Comparison of ENCODE assay signal across 20 cellular contexts in genomic region chr4:189838821-189839497, GRCh38.
DNase-seq lines count a peak whose midpoint lies in the region; ATAC-seq, FAIRE-seq and TF ChIP-seq lines count a peak whose summit lies in the region.
"Had no signal": no experiment of that assay in that cellular context is flagged by ENCODE, and none has a peak within 500 bp of the region (broad histone marks: within the 10 kb centered on the region; RNA-seq: fewer than 3 reads in every experiment).

No MANE protein-coding gene starts in this region.

- in situ Hi-C loops in K562 (cut with MboI) = no loop called here

- no peaks in the 10 kb centered on the region for H4K20me1 ChIP-seq in K562 (replicated peaks; ENCODE audit: control insufficient read depth, insufficient read depth, low read length)
- H4K20me1 ChIP-seq: BLaER1 treated with 17β-estradiol and CSF1 and Interleukin-3, amounts not matched to agents 10 nM and 100 nM had no signal

- no peaks in the 10 kb centered on the region for H3K9me1 ChIP-seq in K562 (ENCODE audit: control insufficient read depth, insufficient read depth, low read length)

- no peak for TF ChIP-seq RAD21 in K562 (CRISPR knock-in tag; conservative IDR thresholded peaks at IDR 0.05 in 1 of 2, IDR thresholded peaks at IDR 0.05 in 1 of 2)

- H3K36me3 Mint-ChIP-seq in activated T-cell treated with anti-CD3 and anti-CD28 coated beads, Interleukin-2, amount 50 U/mL, for 4 hours (ENCODE audit: insufficient read depth) = no peaks in the 10 kb centered on the region
- H3K36me3 Mint-ChIP-seq: CD8-positive, alpha-beta T cell had no signal

- TF ChIP-seq CTCF in K562 (IDR thresholded peaks at IDR 0.05 in 2 of 3, conservative IDR thresholded peaks at IDR 0.05 in 1 of 3; ENCODE audit: insufficient read depth in 2 of 3, low read depth in 1 of 3, low read length in 3 of 3) (no peak), heart left ventricle (IDR thresholded peaks at IDR 0.05) (no peak)

- H3K4me3 ChIP-seq in K562 = no peak overlapping the region
- H3K4me3 ChIP-seq in heart left ventricle = peak overlapping the region in 3 of 12 donors; percentile 18 to 25 (median 19)
- H3K4me3 ChIP-seq in mucosa of stomach (ENCODE audit: low read length) = no peak overlapping the region
- H3K4me3 ChIP-seq: BLaER1 treated with 17β-estradiol and CSF1 and Interleukin-3, amounts not matched to agents 10 nM and 100 nM; GM23248; HAP-1 had no signal

- 0 out of 2 replicates have a peak overlapping the region, but pooled peaks have one; percentile 16 for H2AFZ ChIP-seq in K562 (ENCODE audit: low read depth, low read length)
- H2AFZ ChIP-seq: GM23248 had no signal

- H3K9ac ChIP-seq in K562 (ENCODE audit: insufficient read depth in 1 of 2, low read depth in 2 of 2, low read length in 2 of 2) (0 out of 4 replicates have a peak overlapping the region, but pooled peaks of 1 of the 2 experiments have one; percentile 20), mucosa of stomach (ENCODE audit: low read length) (peak overlapping the region; percentile 9)
- H3K9ac ChIP-seq: BLaER1 treated with 17β-estradiol and CSF1 and Interleukin-3, amounts not matched to agents 10 nM and 100 nM; GM23248 had no signal

- H3K4me2 ChIP-seq in K562 (ENCODE audit: insufficient read depth, low read length) = peak overlapping the region; percentile 67
- H3K4me2 ChIP-seq: BLaER1 treated with 17β-estradiol and CSF1 and Interleukin-3, amounts not matched to agents 10 nM and 100 nM had no signal

- H3K4me1 ChIP-seq in K562 (replicated peaks in 1 of 2; ENCODE audit: control insufficient read depth in 2 of 2, insufficient read depth in 2 of 2, low read length in 2 of 2) (no peaks in the 10 kb centered on the region; a peak in 1 of 5 replicates), heart left ventricle (peaks cover 0 to 16% (median 0%) of the 10 kb centered on the region in 12 donors), mucosa of stomach (ENCODE audit: control insufficient read depth, insufficient read depth, low read length) (peaks cover 13% of the 10 kb centered on the region)
- H3K4me1 ChIP-seq: BLaER1 treated with 17β-estradiol and CSF1 and Interleukin-3, amounts not matched to agents 10 nM and 100 nM; HAP-1 had no signal

- no peaks in the 10 kb centered on the region for H3K9me3 Mint-ChIP-seq in activated T-cell treated with anti-CD3 and anti-CD28 coated beads, Interleukin-2, amount 50 U/mL, for 4 hours
- H3K9me3 Mint-ChIP-seq: CD8-positive, alpha-beta T cell had no signal

- no peak overlapping the region for H3K4me3 Mint-ChIP-seq in activated T-cell treated with anti-CD3 and anti-CD28 coated beads, Interleukin-2, amount 50 U/mL, for 4 hours
- H3K4me3 Mint-ChIP-seq: B cell; CD8-positive, alpha-beta T cell had no signal

- DNase-seq in K562 (ENCODE audit: extremely low read depth in 1 of 4, low spot score in 3 of 4) (peak in 2 of 4 experiments; percentile 17 to 32), heart left ventricle (peak in 2 of 5 donors; percentile 32 to 35), left ventricle myocardium superior (no peak), NCI-H1417 (lab: John Stamatoyannopoulos, UW) (no peak), NCI-H187 (lab: John Stamatoyannopoulos, UW) (no peak)
- DNase-seq in activated effector memory CD4-positive, alpha-beta T cell treated with Interleukin-2 at 50 U/mL for 16 hours = no peak
- no peak for DNase-seq in activated T-cell treated with anti-CD3 and anti-CD28 coated beads, Interleukin-2, amount 50 U/mL, for 4 hours
- DNase-seq: CD8-positive, alpha-beta T cell; COR-L47; GM23248 had no signal

- CTCF ChIA-PET in K562 (lab: Yijun Ruan, JAX; ENCODE audit: low intra/inter-chr PET ratio) = no interaction called here

- H3K27me3 Mint-ChIP-seq in activated T-cell treated with anti-CD3 and anti-CD28 coated beads, Interleukin-2, amount 50 U/mL, for 4 hours (ENCODE audit: low read depth) = no peaks in the 10 kb centered on the region
- H3K27me3 Mint-ChIP-seq: B cell had no signal

- POLR2A ChIA-PET in K562 (lab: Yijun Ruan, JAX) = interaction anchor here (1.0 kb wide), 1 partner anchor 12 kb away, joined by 3 read pairs; no protein-coding TSS in a partner anchor

- H3K27me3 ChIP-seq in K562 (ENCODE audit: control insufficient read depth in 2 of 2, insufficient read depth in 2 of 2, low read length in 2 of 2) (peaks cover 0 to 9% of the 10 kb centered on the region in 2 experiments; a peak in 1 of 5 replicates), heart left ventricle (no peaks in the 10 kb centered on the region), mucosa of stomach (ENCODE audit: control insufficient read depth, insufficient read depth, low read length) (no peaks in the 10 kb centered on the region)
- H3K27me3 ChIP-seq: BLaER1 treated with 17β-estradiol and CSF1 and Interleukin-3, amounts not matched to agents 10 nM and 100 nM had no signal

- ATAC-seq in K562 (peak; percentile 81), heart left ventricle (peak; percentile 89 to 93 (median 92)), left ventricle myocardium superior (peak; percentile 93)
- no peak for ATAC-seq in activated T-cell treated with anti-CD3 and anti-CD28 coated beads, Interleukin-2, amount 50 U/mL, for 4 hours
- ATAC-seq: CD8-positive, alpha-beta T cell had no signal

- intact Hi-C loops in K562 (cut with micrococcal nuclease) = no loop called here
- intact Hi-C loops in heart left ventricle (cut with DNase I) = no loop called here
- intact Hi-C loops in left ventricle myocardium superior (cut with micrococcal nuclease) = no loop called here

- 0% methylated on average over 16 of the region's 16 CpGs for WGBS in K562 (ENCODE audit: insufficient coverage, low coverage, missing lambda C conversion rate)
- 32 to 50% (median 42%) methylated on average over 16 of the region's 16 CpGs for WGBS in heart left ventricle, 4 donors

- H3K27ac ChIP-seq in K562 (ENCODE audit: extremely low read depth, low read depth, low read length) (peak overlapping the region; percentile 35; the same call in 1 of the 3 replicates), heart left ventricle (peak overlapping the region in 11 of 12 donors; percentile 62 to 95 (median 79))
- H3K27ac ChIP-seq: BLaER1 treated with 17β-estradiol and CSF1 and Interleukin-3, amounts not matched to agents 10 nM and 100 nM; GM23248; HL-60 had no signal

- H3K9me3 ChIP-seq in K562 (replicated peaks; ENCODE audit: control insufficient read depth, insufficient read depth, low read depth, low read length) (no peaks in the 10 kb centered on the region), heart left ventricle (no peaks in the 10 kb centered on the region), mucosa of stomach (ENCODE audit: control insufficient read depth, low read length) (no peaks in the 10 kb centered on the region)
- H3K9me3 ChIP-seq: BLaER1 treated with 17β-estradiol and CSF1 and Interleukin-3, amounts not matched to agents 10 nM and 100 nM; HAP-1 had no signal

- no TSS peak for BruUV-seq in K562 (replicated peaks; lab: Mats Ljungman, UMichigan)

- H3K79me2 ChIP-seq in K562 (ENCODE audit: control insufficient read depth, insufficient read depth, low read length) = no peaks in the 10 kb centered on the region

- no peak for FAIRE-seq in K562 (lab: Jason Lieb, UNC)
- FAIRE-seq: A204.1, D721Med, G401.6, GM12891, GM19239 had no signal

- H3K36me3 ChIP-seq in K562 (ENCODE audit: control insufficient read depth, insufficient read depth, low read length) = no peaks in the 10 kb centered on the region
- H3K36me3 ChIP-seq in heart left ventricle = no peaks in the 10 kb centered on the region
- H3K36me3 ChIP-seq in mucosa of stomach (ENCODE audit: control insufficient read depth, insufficient read depth, low read length) = no peaks in the 10 kb centered on the region
- H3K36me3 ChIP-seq: BLaER1 treated with 17β-estradiol and CSF1 and Interleukin-3, amounts not matched to agents 10 nM and 100 nM; HAP-1 had no signal

- H3K4me1 Mint-ChIP-seq in activated T-cell treated with anti-CD3 and anti-CD28 coated beads, Interleukin-2, amount 50 U/mL, for 4 hours (ENCODE audit: low read depth) = no peaks in the 10 kb centered on the region
- H3K4me1 Mint-ChIP-seq: B cell had no signal

- peak; percentile 88 for TF ChIP-seq EP300 in K562 (IDR thresholded peaks at IDR 0.05; ENCODE audit: low read length)

- no peak for TF ChIP-seq POLR2A in K562 (conservative IDR thresholded peaks at IDR 0.05)
- TF ChIP-seq POLR2A in heart left ventricle (IDR thresholded peaks at IDR 0.05) = no peak

TF ChIP-seq in K562, 482 proteins besides CTCF, POLR2A, EP300 and RAD21 (continues in another document):
- peak in 1 of 2 experiments; percentile 34 for TF ChIP-seq NCOA2 (IDR thresholded peaks at IDR 0.05; ENCODE audit: partially characterized antibody in 2 of 2)
- TF ChIP-seq NR4A1 (CRISPR knock-in tag; IDR thresholded peaks at IDR 0.05) = no peak
- TF ChIP-seq NR4A1 (tag; IDR thresholded peaks at IDR 0.05) = peak; percentile 83; the same call in 1 of the 2 replicates
- TF ChIP-seq, protein P1, sequence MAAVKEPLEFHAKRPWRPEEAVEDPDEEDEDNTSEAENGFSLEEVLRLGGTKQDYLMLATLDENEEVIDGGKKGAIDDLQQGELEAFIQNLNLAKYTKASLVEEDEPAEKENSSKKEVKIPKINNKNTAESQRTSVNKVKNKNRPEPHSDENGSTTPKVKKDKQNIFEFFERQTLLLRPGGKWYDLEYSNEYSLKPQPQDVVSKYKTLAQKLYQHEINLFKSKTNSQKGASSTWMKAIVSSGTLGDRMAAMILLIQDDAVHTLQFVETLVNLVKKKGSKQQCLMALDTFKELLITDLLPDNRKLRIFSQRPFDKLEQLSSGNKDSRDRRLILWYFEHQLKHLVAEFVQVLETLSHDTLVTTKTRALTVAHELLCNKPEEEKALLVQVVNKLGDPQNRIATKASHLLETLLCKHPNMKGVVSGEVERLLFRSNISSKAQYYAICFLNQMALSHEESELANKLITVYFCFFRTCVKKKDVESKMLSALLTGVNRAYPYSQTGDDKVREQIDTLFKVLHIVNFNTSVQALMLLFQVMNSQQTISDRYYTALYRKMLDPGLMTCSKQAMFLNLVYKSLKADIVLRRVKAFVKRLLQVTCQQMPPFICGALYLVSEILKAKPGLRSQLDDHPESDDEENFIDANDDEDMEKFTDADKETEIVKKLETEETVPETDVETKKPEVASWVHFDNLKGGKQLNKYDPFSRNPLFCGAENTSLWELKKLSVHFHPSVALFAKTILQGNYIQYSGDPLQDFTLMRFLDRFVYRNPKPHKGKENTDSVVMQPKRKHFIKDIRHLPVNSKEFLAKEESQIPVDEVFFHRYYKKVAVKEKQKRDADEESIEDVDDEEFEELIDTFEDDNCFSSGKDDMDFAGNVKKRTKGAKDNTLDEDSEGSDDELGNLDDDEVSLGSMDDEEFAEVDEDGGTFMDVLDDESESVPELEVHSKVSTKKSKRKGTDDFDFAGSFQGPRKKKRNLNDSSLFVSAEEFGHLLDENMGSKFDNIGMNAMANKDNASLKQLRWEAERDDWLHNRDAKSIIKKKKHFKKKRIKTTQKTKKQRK (IDR thresholded peaks at IDR 0.05; ENCODE audit: borderline replicate concordance, low read depth, low read length) = no peak
- no peak for TF ChIP-seq MYBL2 (IDR thresholded peaks at IDR 0.05; ENCODE audit: low read depth)
- no peak for TF ChIP-seq MYBL2 (CRISPR knock-in tag; IDR thresholded peaks at IDR 0.05; ENCODE audit: borderline replicate concordance)

Comparison
In these comparisons a context has a peak if more than half of its experiments do, and no peak if none do; other contexts are left out.
1. ATAC-seq: peak in K562 (single experiment), heart left ventricle (4 of 4) and left ventricle myocardium superior (single experiment); none in activated T-cell treated with anti-CD3 and anti-CD28 coated beads, Interleukin-2, amount 50 U/mL, for 4 hours (0 of 2).